In genomic region chr15:52018693-52019393, GRCh38 we compare ENCODE assay signal across 8 cellular contexts. TPM values are rescaled to one million over a fixed set of nuclear protein-coding genes. Genes with fewer than 3 reads are reported as not detected.
A peak's percentile ranks its signal among the peaks of the same experiment; 100 is the strongest.
DNase-seq lines count a peak whose midpoint lies in the region; ATAC-seq and TF ChIP-seq lines count a peak whose summit lies in the region.

MAPK6 (plus strand) TSS chr15:52019219; CDS start chr15:52046461, 27,242 bp downstream.

- H3K4me1 ChIP-seq in DOHH2 (ENCODE audit: control insufficient read depth, low read length) = peaks cover 36% of the 10 kb centered on the region

- DNase-seq in RPMI8226 = peak; percentile 99
- peak; percentile 92 for DNase-seq in activated T-helper 2 cell treated with anti-CD3 and anti-CD28 coated beads, Interferon-gamma antibody, Interleukin-2, Interleukin-4, amounts not matched to agents 10 μg/mL and 5 μg/mL and 100 μg/mL, durations not matched to agents 14 hours and 24 hours and 36 hours (ENCODE audit: low spot score)
- DNase-seq in fibroblast of peridontal ligament (ENCODE audit: extremely low read depth) = peak; percentile 89
- DNase-seq in stimulated activated naive CD8-positive, alpha-beta T cell treated with anti-CD3 and anti-CD28 coated beads, Interleukin-15, Interleukin-2, amounts not matched to agents 100 U/mL and 50 U/mL, for 24 hours = peak; percentile 96

- peak within 1 kb of the TSS; percentile 99 for H3K4me2 ChIP-seq in DOHH2 (ENCODE audit: low read length)

- no peaks in the 10 kb centered on the region for H3K27me3 ChIP-seq in DOHH2 (ENCODE audit: control insufficient read depth, low read length)

- intact Hi-C loops in activated T-helper 2 cell treated with anti-CD3 and anti-CD28 coated beads, Interferon-gamma antibody, Interleukin-2, Interleukin-4, amounts not matched to agents 10 μg/mL and 5 μg/mL and 100 μg/mL, durations not matched to agents 14 hours and 24 hours and 36 hours (cut with micrococcal nuclease) = no loop called here

- peak; percentile 58 for ATAC-seq in GM21786 (IDR thresholded peaks at IDR 0.05; ENCODE audit: unreplicated experiment)
- peak; percentile 75 for ATAC-seq in stimulated activated naive CD8-positive, alpha-beta T cell treated with anti-CD3 and anti-CD28 coated beads, Interleukin-15, Interleukin-2, amounts not matched to agents 100 U/mL and 50 U/mL, for 24 hours

- H3K79me2 ChIP-seq in DOHH2 (ENCODE audit: control insufficient read depth, low read length) = peaks cover 48% of the 10 kb centered on the region

- peak within 1 kb of the TSS; percentile 55 for H3K27ac ChIP-seq in DOHH2 (ENCODE audit: low read depth, low read length)
- peak within 1 kb of the TSS; percentile 72 for H3K27ac ChIP-seq in KOPT-K1 (ENCODE audit: low read depth, low read length, poor library complexity, severe bottlenecking)

- 0 out of 2 replicates have a peak, but pooled peaks cover 3% of the 10 kb centered on the region for H3F3A ChIP-seq in DOHH2 (ENCODE audit: control insufficient read depth, insufficient read depth)

- H3K9me3 ChIP-seq in DOHH2 (ENCODE audit: control insufficient read depth, insufficient read depth, low read length) (no peaks in the 10 kb centered on the region), KOPT-K1 (ENCODE audit: insufficient read depth, low read length, poor library complexity, severe bottlenecking) (no peaks in the 10 kb centered on the region)

- no peaks in the 10 kb centered on the region for H3K27me3 Mint-ChIP-seq in activated T-helper 2 cell treated with anti-CD3 and anti-CD28 coated beads, Interferon-gamma antibody, Interleukin-2, Interleukin-4, amounts not matched to agents 10 μg/mL and 5 μg/mL and 100 μg/mL, durations not matched to agents 14 hours and 24 hours and 36 hours (ENCODE audit: low read depth)
- peaks cover 3% of the 10 kb centered on the region for H3K27me3 Mint-ChIP-seq in nephron (ENCODE audit: low read depth)

- TF ChIP-seq CTCF in DOHH2 (IDR thresholded peaks at IDR 0.05; ENCODE audit: low read depth, low read length, poor library complexity, severe bottlenecking) (no peak), nephron (IDR thresholded peaks at IDR 0.05; ENCODE audit: unreplicated experiment in 3 of 3) (no peak)

- H3K36me3 ChIP-seq in DOHH2 (ENCODE audit: control insufficient read depth, low read length) (no peaks in the 10 kb centered on the region; the same call in 1 of the 2 replicates), KOPT-K1 (ENCODE audit: insufficient read depth, low read length) (no peaks in the 10 kb centered on the region)

- peak within 1 kb of the TSS; percentile 90 for H3K4me3 ChIP-seq in DOHH2 (ENCODE audit: low read length)

- peak within 1 kb of the TSS; percentile 99 for H3K27ac Mint-ChIP-seq in activated T-helper 2 cell treated with anti-CD3 and anti-CD28 coated beads, Interferon-gamma antibody, Interleukin-2, Interleukin-4, amounts not matched to agents 10 μg/mL and 5 μg/mL and 100 μg/mL, durations not matched to agents 14 hours and 24 hours and 36 hours
- H3K27ac Mint-ChIP-seq in nephron = peak within 1 kb of the TSS; percentile 94 to 99 (median 99)

- peaks cover 14% of the 10 kb centered on the region; the same call in 1 of the 2 replicates for H4K20me1 ChIP-seq in DOHH2 (ENCODE audit: control insufficient read depth, insufficient read depth, low read depth, low read length)

- H3K9me2 ChIP-seq in DOHH2 (replicated peaks; ENCODE audit: control insufficient read depth, low read length) = no peaks in the 10 kb centered on the region

- peaks cover 10% of the 10 kb centered on the region for H3K36me3 Mint-ChIP-seq in activated T-helper 2 cell treated with anti-CD3 and anti-CD28 coated beads, Interferon-gamma antibody, Interleukin-2, Interleukin-4, amounts not matched to agents 10 μg/mL and 5 μg/mL and 100 μg/mL, durations not matched to agents 14 hours and 24 hours and 36 hours (ENCODE audit: low read depth)
- H3K36me3 Mint-ChIP-seq in nephron (ENCODE audit: low read depth) = no peaks in the 10 kb centered on the region

- H3K9me3 Mint-ChIP-seq in activated T-helper 2 cell treated with anti-CD3 and anti-CD28 coated beads, Interferon-gamma antibody, Interleukin-2, Interleukin-4, amounts not matched to agents 10 μg/mL and 5 μg/mL and 100 μg/mL, durations not matched to agents 14 hours and 24 hours and 36 hours = no peaks in the 10 kb centered on the region
- no peaks in the 10 kb centered on the region for H3K9me3 Mint-ChIP-seq in nephron

- peaks cover 34% of the 10 kb centered on the region for H3K4me1 Mint-ChIP-seq in activated T-helper 2 cell treated with anti-CD3 and anti-CD28 coated beads, Interferon-gamma antibody, Interleukin-2, Interleukin-4, amounts not matched to agents 10 μg/mL and 5 μg/mL and 100 μg/mL, durations not matched to agents 14 hours and 24 hours and 36 hours (ENCODE audit: low read depth)
- peaks cover 33% of the 10 kb centered on the region for H3K4me1 Mint-ChIP-seq in nephron

- peak within 1 kb of the TSS; percentile 95 for H3K4me3 Mint-ChIP-seq in activated T-helper 2 cell treated with anti-CD3 and anti-CD28 coated beads, Interferon-gamma antibody, Interleukin-2, Interleukin-4, amounts not matched to agents 10 μg/mL and 5 μg/mL and 100 μg/mL, durations not matched to agents 14 hours and 24 hours and 36 hours (ENCODE audit: low read depth)
- peak within 1 kb of the TSS; percentile 97 to 98 (median 97) for H3K4me3 Mint-ChIP-seq in nephron

RNA-seq across cellular contexts. Expression of gene MAPK6, which starts in this region (rescaled TPM):
- 55.8 and 58.7 TPM in 2 replicates for total RNA-seq in activated T-helper 2 cell treated with anti-CD3 and anti-CD28 coated beads, Interferon-gamma antibody, Interleukin-2, Interleukin-4, amounts not matched to agents 10 μg/mL and 5 μg/mL and 100 μg/mL, durations not matched to agents 14 hours and 24 hours and 36 hours

Comparison
In these comparisons a context has a peak if more than half of its experiments do, and no peak if none do; other contexts are left out.
1. Peak in every context shown above with its lines: DNase-seq, ATAC-seq, H3K4me3 ChIP-seq and H3K27ac ChIP-seq.